ENCODE assay signal across 25 cellular contexts in genomic region chr4:184544711-184545409, GRCh38.
A peak's percentile ranks its signal among the peaks of the same experiment; 100 is the strongest.
DNase-seq lines count a peak whose midpoint lies in the region; TF ChIP-seq lines count a peak whose summit lies in the region.
"Had no signal": no experiment of that assay in that cellular context is flagged by ENCODE, and none has a peak within 500 bp of the region (broad histone marks: within the 10 kb centered on the region; RNA-seq: fewer than 3 reads in every experiment).

No MANE protein-coding gene starts in this region.

- H3K9ac ChIP-seq in GM23248 (no peak overlapping the region), SK-N-SH (no peak overlapping the region)
- H3K9ac ChIP-seq: BLaER1 had no signal

- no peaks in the 10 kb centered on the region for H4K20me1 ChIP-seq in GM23248 (ENCODE audit: insufficient read depth)
- no peaks in the 10 kb centered on the region for H4K20me1 ChIP-seq in SK-N-SH (ENCODE audit: insufficient read depth)
- H4K20me1 ChIP-seq: BLaER1 had no signal

- H3K79me2 ChIP-seq in GM23248 (ENCODE audit: insufficient read depth) = no peaks in the 10 kb centered on the region
- H3K79me2 ChIP-seq in SK-N-SH (ENCODE audit: insufficient read depth) = no peaks in the 10 kb centered on the region

- POLR2A ChIA-PET in SK-N-SH (lab: Yijun Ruan, JAX) = no interaction called here

- DNase-seq in A172 (ENCODE audit: low spot score) (peak; percentile 26), GM23248 (peak; percentile 3), NAMALWA (ENCODE audit: low spot score) (peak; percentile 58), amniotic epithelial cell (ENCODE audit: low read depth) (peak; percentile 21), DMS53 treated with DMSO at 0.1 percent for 48 hours (lab: John Stamatoyannopoulos, UW; ENCODE audit: unreplicated experiment) (no peak), cortex of kidney (lab: John Stamatoyannopoulos, UW) (no peak), SK-N-SH (no peak), tibial nerve (ENCODE audit: low spot score in 2 of 2) (no peak)
- DNase-seq: activated CD4-positive, alpha-beta T cell treated with anti-CD3 and anti-CD28 coated beads, Interleukin-2, amount 10 ng/mL, durations not matched to agents 24 days and 14 days; activated effector memory CD4-positive, alpha-beta T cell treated with anti-CD3 and anti-CD28 coated beads, Interleukin-2, amount 50 U/mL, for 16 hours; activated naive CD8-positive, alpha-beta T cell treated with anti-CD3 and anti-CD28 coated beads, Interleukin-2, amount 10 ng/mL, durations not matched to agents 7 days and 5 days; activated T-cell treated with anti-CD3 and anti-CD28 coated beads, Interleukin-2, amount 50 U/mL, for 1 hour; H7; MG63; midbrain; naive thymus-derived CD8-positive, alpha-beta T cell; NCI-H1694 treated with DMSO at 0.1 percent for 48 hours; NCI-H2171; NCI-H510A; nucleus accumbens; psoas muscle; stimulated activated naive B cell treated with anti-CD40 and anti-IgM and Interleukin-4, amounts not matched to agents 10 μg/mL and 1 μg/mL and 100 μg/mL, for 72 hours; upper lobe of right lung had no signal

- H2AFZ ChIP-seq in GM23248 (peak overlapping the region; percentile 5; the same call in 1 of the 2 replicates), SK-N-SH (ENCODE audit: low read depth) (no peak overlapping the region)

- H3K27me3 ChIP-seq in GM23248 (replicated peaks; ENCODE audit: insufficient read depth) (no peaks in the 10 kb centered on the region), SK-N-SH (ENCODE audit: insufficient read depth) (no peaks in the 10 kb centered on the region), tibial nerve (no peaks in the 10 kb centered on the region)
- H3K27me3 ChIP-seq: BLaER1, MG63, upper lobe of right lung had no signal

- no peak for TF ChIP-seq POLR2A in tibial nerve (IDR thresholded peaks at IDR 0.05)

- H3K4me3 ChIP-seq in GM23248 (no peak overlapping the region), SK-N-SH (ENCODE audit: low read depth in 2 of 2, low read length in 1 of 2) (no peak overlapping the region), tibial nerve (no peak overlapping the region)
- H3K4me3 ChIP-seq: BLaER1, MG63, psoas muscle, upper lobe of right lung had no signal

- 1 to 5% methylated on average over 4 of the region's 4 CpGs for WGBS in GM23248 (ENCODE audit: low coverage in 1 of 2, low lambda C conversion rate in 2 of 2, missing lambda C conversion rate in 2 of 2), 2 experiments
- WGBS in SK-N-SH (ENCODE audit: low lambda C conversion rate) = 78% methylated on average over 4 of the region's 4 CpGs
- 59 to 66% methylated on average over 4 of the region's 4 CpGs for WGBS in tibial nerve, 2 donors

- TF ChIP-seq CTCF in SK-N-SH (IDR thresholded peaks at IDR 0.05) = no peak
- TF ChIP-seq CTCF in tibial nerve (IDR thresholded peaks at IDR 0.05) = no peak

- H3K4me2 ChIP-seq in GM23248 (ENCODE audit: unreplicated experiment) (no peak overlapping the region), SK-N-SH (no peak overlapping the region)
- H3K4me2 ChIP-seq: BLaER1 had no signal

- TF ChIP-seq RAD21 in SK-N-SH (IDR thresholded peaks at IDR 0.05; ENCODE audit: low read length) = no peak

- no peaks in the 10 kb centered on the region for H3K36me3 ChIP-seq in GM23248 (ENCODE audit: low read depth)
- H3K36me3 ChIP-seq in SK-N-SH (replicated peaks in 1 of 2; ENCODE audit: control insufficient read depth in 1 of 2, insufficient read depth in 2 of 2, low read length in 1 of 2) = no peaks in the 10 kb centered on the region
- H3K36me3 ChIP-seq in tibial nerve = no peaks in the 10 kb centered on the region
- H3K36me3 ChIP-seq: BLaER1, MG63, upper lobe of right lung had no signal

- CTCF ChIA-PET in SK-N-SH (lab: Yijun Ruan, JAX) = interaction anchor here (0.6 to 3.4 kb wide), 2 partner anchors 45 to 280 kb away, joined by 3 to 14 read pairs; no protein-coding TSS in a partner anchor

- H3K9me3 ChIP-seq in GM23248 (ENCODE audit: low read depth) (no peaks in the 10 kb centered on the region), SK-N-SH (no peaks in the 10 kb centered on the region), tibial nerve (no peaks in the 10 kb centered on the region)
- H3K9me3 ChIP-seq: BLaER1, MG63, psoas muscle, upper lobe of right lung had no signal

- H3K4me1 ChIP-seq in GM23248 (ENCODE audit: insufficient read depth) (no peaks in the 10 kb centered on the region), SK-N-SH (ENCODE audit: control insufficient read depth in 1 of 2, insufficient read depth in 2 of 2, low read depth in 1 of 2, low read length in 1 of 2) (peaks cover 0 to 11% of the 10 kb centered on the region in 2 experiments; a peak in 2 of 4 replicates), tibial nerve (no peaks in the 10 kb centered on the region)
- H3K4me1 ChIP-seq: psoas muscle, upper lobe of right lung had no signal

- in situ Hi-C loops in GM23248 (cut with MboI) = loop anchor here (10.0 kb wide), 1 partner anchor 280 kb away; no protein-coding TSS in a partner anchor

- no peak for TF ChIP-seq EP300 in SK-N-SH (IDR thresholded peaks at IDR 0.05; ENCODE audit: borderline replicate concordance in 1 of 2, low read depth in 1 of 2, low read length in 1 of 2)
- TF ChIP-seq EP300 in tibial nerve (IDR thresholded peaks at IDR 0.05) = no peak

- H3F3A ChIP-seq in GM23248 (ENCODE audit: insufficient read depth) (no peaks in the 10 kb centered on the region), SK-N-SH (replicated peaks; ENCODE audit: insufficient read depth) (no peaks in the 10 kb centered on the region)

- H3K9me2 ChIP-seq in GM23248 (ENCODE audit: insufficient read depth) = no peaks in the 10 kb centered on the region
- H3K9me2 ChIP-seq in SK-N-SH = no peaks in the 10 kb centered on the region

- no peak overlapping the region for H3K27ac ChIP-seq in GM23248
- no peak overlapping the region for H3K27ac ChIP-seq in SK-N-SH (ENCODE audit: low read depth in 2 of 2, low read length in 1 of 2)
- no peak overlapping the region for H3K27ac ChIP-seq in tibial nerve
- H3K27ac ChIP-seq: BLaER1, psoas muscle, RWPE1, upper lobe of right lung had no signal

TF ChIP-seq in SK-N-SH, 30 proteins besides CTCF, POLR2A, EP300 and RAD21:
- TF ChIP-seq SIN3A (IDR thresholded peaks at IDR 0.05; ENCODE audit: borderline replicate concordance, low read depth, low read length) (no peak), NFIC (IDR thresholded peaks at IDR 0.05; ENCODE audit: borderline replicate concordance) (no peak), FOXJ3 (CRISPR knock-in tag; IDR thresholded peaks at IDR 0.05) (no peak), JUND (IDR thresholded peaks at IDR 0.05) (no peak), POLR2AphosphoS5 (IDR thresholded peaks at IDR 0.05; ENCODE audit: low read depth, low read length) (no peak), USF1 (IDR thresholded peaks at IDR 0.05; ENCODE audit: borderline replicate concordance, low read depth) (no peak), NRF1 (IDR thresholded peaks at IDR 0.05; ENCODE audit: low read depth, low read length) (no peak), TEAD4 (IDR thresholded peaks at IDR 0.05; ENCODE audit: borderline replicate concordance, insufficient read depth) (no peak), FOXM1 (IDR thresholded peaks at IDR 0.05; ENCODE audit: low read depth) (no peak), RCOR1 (IDR thresholded peaks at IDR 0.05; ENCODE audit: low read length) (no peak)
- TF ChIP-seq, protein P1, sequence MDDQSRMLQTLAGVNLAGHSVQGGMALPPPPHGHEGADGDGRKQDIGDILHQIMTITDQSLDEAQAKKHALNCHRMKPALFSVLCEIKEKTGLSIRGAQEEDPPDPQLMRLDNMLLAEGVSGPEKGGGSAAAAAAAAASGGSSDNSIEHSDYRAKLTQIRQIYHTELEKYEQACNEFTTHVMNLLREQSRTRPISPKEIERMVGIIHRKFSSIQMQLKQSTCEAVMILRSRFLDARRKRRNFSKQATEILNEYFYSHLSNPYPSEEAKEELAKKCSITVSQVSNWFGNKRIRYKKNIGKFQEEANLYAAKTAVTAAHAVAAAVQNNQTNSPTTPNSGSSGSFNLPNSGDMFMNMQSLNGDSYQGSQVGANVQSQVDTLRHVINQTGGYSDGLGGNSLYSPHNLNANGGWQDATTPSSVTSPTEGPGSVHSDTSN (IDR thresholded peaks at IDR 0.05) = no peak

Comparison
In these comparisons a context has a peak if more than half of its experiments do, and no peak if none do; other contexts are left out.
1. DNase-seq: peak in A172 (single experiment), GM23248 (single experiment), NAMALWA (single experiment) and amniotic epithelial cell (single experiment); none in DMS53 treated with DMSO at 0.1 percent for 48 hours (single experiment), cortex of kidney (single experiment), SK-N-SH (single experiment) and tibial nerve (0 of 2).